Comparison of ENCODE assay signal across 1 cellular context in genomic region chr5:132063090-132063911, GRCh38.
TF ChIP-seq lines count a peak whose summit lies in the region.

No MANE protein-coding gene starts in this region.

TF ChIP-seq in HepG2, 621 proteins besides CTCF, POLR2A, EP300 and RAD21:
- TF ChIP-seq ZNF619 (CRISPR knock-in tag; IDR thresholded peaks at IDR 0.05) (peak; percentile 33; the same call in 1 of the 2 replicates), CEBPB (IDR thresholded peaks at IDR 0.05; ENCODE audit: borderline replicate concordance, low read depth, low read length) (peak; percentile 32; the same call in 1 of the 2 replicates), SALL1 (CRISPR knock-in tag; IDR thresholded peaks at IDR 0.05) (0 out of 2 replicates have a peak, but pooled peaks have one; percentile 10), RXRA (CRISPR knock-in tag; IDR thresholded peaks at IDR 0.05) (0 out of 2 replicates have a peak, but pooled peaks have one; percentile 9), HMGXB4 (CRISPR knock-in tag; IDR thresholded peaks at IDR 0.05; ENCODE audit: borderline replicate concordance in 1 of 2, low read depth in 1 of 2) (0 out of 4 replicates have a peak, but pooled peaks of 1 of the 2 experiments have one; percentile 36), ZNF530 (CRISPR knock-in tag; IDR thresholded peaks at IDR 0.05; ENCODE audit: low read depth) (no peak), ZNF124 (CRISPR knock-in tag; IDR thresholded peaks at IDR 0.05) (no peak), ZFP91 (CRISPR knock-in tag; IDR thresholded peaks at IDR 0.05; ENCODE audit: borderline replicate concordance) (no peak), CEBPG (CRISPR knock-in tag; IDR thresholded peaks at IDR 0.05) (peak; percentile 67), STAG1 (CRISPR knock-in tag; IDR thresholded peaks at IDR 0.05) (peak; percentile 91), XRCC5 (optimal IDR thresholded peaks at IDR 0.05; ENCODE audit: low read length) (peak; percentile 79), ZFX (CRISPR knock-in tag; IDR thresholded peaks at IDR 0.05; ENCODE audit: low read depth) (0 out of 2 replicates have a peak, but pooled peaks have one; percentile 20), TBX2 (CRISPR knock-in tag; IDR thresholded peaks at IDR 0.05; ENCODE audit: borderline replicate concordance) (0 out of 2 replicates have a peak, but pooled peaks have one; percentile 36), TFAP4 (IDR thresholded peaks at IDR 0.05; ENCODE audit: borderline replicate concordance, low read depth) (peak; percentile 70; the same call in 1 of the 2 replicates)
TF ChIP-seq in HepG2: peak in this region for 11.
